28 cellular contexts compared by ENCODE assay signal in the genomic region with DNA sequence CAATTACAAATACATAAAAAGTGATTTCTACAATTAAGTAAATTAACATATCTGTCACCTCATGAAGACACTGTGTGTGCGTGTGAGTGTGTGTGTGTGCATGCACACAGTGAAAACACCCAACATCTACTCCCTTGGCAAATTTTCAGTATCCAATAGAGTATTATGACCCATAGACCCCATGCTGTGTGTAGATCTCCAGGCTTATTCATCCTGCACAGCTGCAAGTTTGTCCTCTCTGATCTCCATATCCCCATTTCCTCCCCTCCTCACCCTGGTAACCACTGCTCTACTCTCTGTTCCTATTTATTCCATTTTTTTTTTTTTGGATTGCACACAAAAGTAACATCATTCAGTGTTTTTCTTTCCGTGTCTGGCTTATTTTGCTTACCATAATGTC.
"Had no signal": no experiment of that assay in that cellular context is flagged by ENCODE, and none has a peak within 500 bp of the region (broad histone marks: within the 10 kb centered on the region; RNA-seq: fewer than 3 reads in every experiment).

No MANE protein-coding gene starts in this region.

- H3K4me1 ChIP-seq: breast epithelium, left lung, lower lobe of right lung, right lobe of liver, thyroid gland, upper lobe of left lung, vagina had no signal

- H3K4me1 Mint-ChIP-seq: activated CD4-positive, alpha-beta T cell treated with anti-CD3 and anti-CD28 coated beads for 36 hours; activated CD8-positive, alpha-beta memory T cell treated with anti-CD3 and anti-CD28 coated beads, Interleukin-2, amount 10 ng/mL, durations not matched to agents 7 days and 5 days; naive thymus-derived CD8-positive, alpha-beta T cell; stimulated activated effector memory CD8-positive, alpha-beta T cell treated with anti-CD3 and anti-CD28 coated beads, Interleukin-12 subunit alpha, Interleukin-12 subunit beta, amount 100 ng/mL, for 72 hours had no signal

- H3K4me3 Mint-ChIP-seq: activated CD4-positive, alpha-beta T cell treated with anti-CD3 and anti-CD28 coated beads for 36 hours; activated CD8-positive, alpha-beta memory T cell treated with anti-CD3 and anti-CD28 coated beads, Interleukin-2, amount 10 ng/mL, durations not matched to agents 7 days and 5 days; activated CD8-positive, alpha-beta T cell treated with anti-CD3 and anti-CD28 coated beads, Interleukin-2, amount 10 ng/mL, durations not matched to agents 7 days and 5 days; activated naive CD8-positive, alpha-beta T cell; activated T-cell treated with anti-CD3 and anti-CD28 coated beads, Interleukin-2, amount 50 U/mL, for 72 hours; dendritic cell treated with granulocyte-macrophage colony-stimulating factor and Interleukin-4, amounts not matched to agents 40 ng/mL and 50 ng/mL, for 4 days; endodermal cell; naive thymus-derived CD8-positive, alpha-beta T cell; stimulated activated effector memory CD8-positive, alpha-beta T cell treated with anti-CD3 and anti-CD28 coated beads, Interleukin-12 subunit alpha, Interleukin-12 subunit beta, amount 100 ng/mL, for 72 hours; stimulated activated naive CD8-positive, alpha-beta T cell treated with anti-CD3 and anti-CD28 coated beads, Interleukin-15, Interleukin-2, amounts not matched to agents 100 ng/mL and 50 ng/mL, for 24 hours had no signal

- H3K9me3 ChIP-seq: breast epithelium, lower lobe of right lung, right lobe of liver, thyroid gland, upper lobe of left lung, vagina had no signal

- ATAC-seq: activated CD4-positive, alpha-beta T cell treated with anti-CD3 and anti-CD28 coated beads for 36 hours; activated CD8-positive, alpha-beta memory T cell treated with anti-CD3 and anti-CD28 coated beads, Interleukin-2, amount 10 ng/mL, durations not matched to agents 7 days and 5 days; activated CD8-positive, alpha-beta T cell treated with anti-CD3 and anti-CD28 coated beads, Interleukin-2, amount 10 ng/mL, durations not matched to agents 7 days and 5 days; activated T-cell treated with anti-CD3 and anti-CD28 coated beads, Interleukin-2, amount 50 U/mL, for 72 hours; esophagus mucosa; heart right ventricle; left lung; lower lobe of right lung; naive thymus-derived CD8-positive, alpha-beta T cell; right lobe of liver; stimulated activated effector memory CD8-positive, alpha-beta T cell treated with anti-CD3 and anti-CD28 coated beads, Interleukin-12 subunit alpha, Interleukin-12 subunit beta, amount 100 ng/mL, for 72 hours had no signal

- H3K27me3 Mint-ChIP-seq: activated CD4-positive, alpha-beta T cell treated with anti-CD3 and anti-CD28 coated beads for 36 hours; activated CD8-positive, alpha-beta memory T cell treated with anti-CD3 and anti-CD28 coated beads, Interleukin-2, amount 10 ng/mL, durations not matched to agents 7 days and 5 days; dendritic cell treated with granulocyte-macrophage colony-stimulating factor and Interleukin-4, amounts not matched to agents 40 ng/mL and 50 ng/mL, for 4 days; stimulated activated naive CD8-positive, alpha-beta T cell treated with anti-CD3 and anti-CD28 coated beads, Interleukin-15, Interleukin-2, amounts not matched to agents 100 ng/mL and 50 ng/mL, for 24 hours had no signal

- H3K27ac Mint-ChIP-seq: activated CD4-positive, alpha-beta T cell treated with anti-CD3 and anti-CD28 coated beads for 36 hours; activated CD8-positive, alpha-beta memory T cell treated with anti-CD3 and anti-CD28 coated beads, Interleukin-2, amount 10 ng/mL, durations not matched to agents 7 days and 5 days; activated CD8-positive, alpha-beta T cell treated with anti-CD3 and anti-CD28 coated beads, Interleukin-2, amount 10 ng/mL, durations not matched to agents 7 days and 5 days; activated naive CD8-positive, alpha-beta T cell; activated T-cell treated with anti-CD3 and anti-CD28 coated beads, Interleukin-2, amount 50 U/mL, for 72 hours; dendritic cell treated with granulocyte-macrophage colony-stimulating factor and Interleukin-4, amounts not matched to agents 40 ng/mL and 50 ng/mL, for 4 days; endodermal cell; naive thymus-derived CD8-positive, alpha-beta T cell; stimulated activated effector memory CD8-positive, alpha-beta T cell treated with anti-CD3 and anti-CD28 coated beads, Interleukin-12 subunit alpha, Interleukin-12 subunit beta, amount 100 ng/mL, for 72 hours; stimulated activated naive CD8-positive, alpha-beta T cell treated with anti-CD3 and anti-CD28 coated beads, Interleukin-15, Interleukin-2, amounts not matched to agents 100 ng/mL and 50 ng/mL, for 24 hours had no signal

- H3K36me3 Mint-ChIP-seq: activated CD8-positive, alpha-beta memory T cell treated with anti-CD3 and anti-CD28 coated beads, Interleukin-2, amount 10 ng/mL, durations not matched to agents 7 days and 5 days; activated naive CD8-positive, alpha-beta T cell; naive thymus-derived CD8-positive, alpha-beta T cell; stimulated activated effector memory CD8-positive, alpha-beta T cell treated with anti-CD3 and anti-CD28 coated beads, Interleukin-12 subunit alpha, Interleukin-12 subunit beta, amount 100 ng/mL, for 72 hours had no signal

- H3K27me3 ChIP-seq: breast epithelium, left lung, right lobe of liver, thyroid gland, upper lobe of left lung, vagina had no signal

- H3K27ac ChIP-seq: breast epithelium, heart right ventricle, left lung, lower lobe of right lung, right lobe of liver, thyroid gland, upper lobe of left lung, vagina had no signal

- DNase-seq: activated CD4-positive, alpha-beta T cell treated with anti-CD3 and anti-CD28 coated beads for 36 hours; activated CD4-positive, CD25-positive, alpha-beta regulatory T cell; activated CD8-positive, alpha-beta memory T cell treated with anti-CD3 and anti-CD28 coated beads, Interleukin-2, amount 10 ng/mL, durations not matched to agents 7 days and 5 days; activated CD8-positive, alpha-beta T cell treated with anti-CD3 and anti-CD28 coated beads, Interleukin-2, amount 10 ng/mL, durations not matched to agents 7 days and 5 days; activated naive CD4-positive, alpha-beta T cell treated with Interleukin-2 at 50 U/mL for 16 hours; activated T-cell treated with anti-CD3 and anti-CD28 coated beads, Interleukin-2, amount 50 U/mL, for 72 hours; anterior cingulate cortex; central memory CD4-positive, alpha-beta T cell; endodermal cell; foreskin fibroblast; heart right ventricle; left lung; lower lobe of right lung; mesenchymal stem cell; naive thymus-derived CD8-positive, alpha-beta T cell; right lobe of liver; stimulated activated CD4-positive, alpha-beta T cell treated with anti-CD3 and anti-CD28 coated beads, Interleukin-12 subunit alpha, Interleukin-12 subunit beta, amount 100 ng/mL, for 4 hours; stimulated activated CD4-positive, alpha-beta T cell treated with anti-CD3 and anti-CD28 coated beads, Interleukin-4, amount 100 ng/mL, for 24 hours; substantia nigra; thyroid gland; upper lobe of left lung had no signal

- H3K4me3 ChIP-seq: breast epithelium, heart right ventricle, left lung, lower lobe of right lung, right lobe of liver, thyroid gland, upper lobe of left lung, vagina had no signal

- H3K36me3 ChIP-seq: breast epithelium, heart right ventricle, left lung, lower lobe of right lung, right lobe of liver, thyroid gland, upper lobe of left lung, vagina had no signal
